In the genomic region with DNA sequence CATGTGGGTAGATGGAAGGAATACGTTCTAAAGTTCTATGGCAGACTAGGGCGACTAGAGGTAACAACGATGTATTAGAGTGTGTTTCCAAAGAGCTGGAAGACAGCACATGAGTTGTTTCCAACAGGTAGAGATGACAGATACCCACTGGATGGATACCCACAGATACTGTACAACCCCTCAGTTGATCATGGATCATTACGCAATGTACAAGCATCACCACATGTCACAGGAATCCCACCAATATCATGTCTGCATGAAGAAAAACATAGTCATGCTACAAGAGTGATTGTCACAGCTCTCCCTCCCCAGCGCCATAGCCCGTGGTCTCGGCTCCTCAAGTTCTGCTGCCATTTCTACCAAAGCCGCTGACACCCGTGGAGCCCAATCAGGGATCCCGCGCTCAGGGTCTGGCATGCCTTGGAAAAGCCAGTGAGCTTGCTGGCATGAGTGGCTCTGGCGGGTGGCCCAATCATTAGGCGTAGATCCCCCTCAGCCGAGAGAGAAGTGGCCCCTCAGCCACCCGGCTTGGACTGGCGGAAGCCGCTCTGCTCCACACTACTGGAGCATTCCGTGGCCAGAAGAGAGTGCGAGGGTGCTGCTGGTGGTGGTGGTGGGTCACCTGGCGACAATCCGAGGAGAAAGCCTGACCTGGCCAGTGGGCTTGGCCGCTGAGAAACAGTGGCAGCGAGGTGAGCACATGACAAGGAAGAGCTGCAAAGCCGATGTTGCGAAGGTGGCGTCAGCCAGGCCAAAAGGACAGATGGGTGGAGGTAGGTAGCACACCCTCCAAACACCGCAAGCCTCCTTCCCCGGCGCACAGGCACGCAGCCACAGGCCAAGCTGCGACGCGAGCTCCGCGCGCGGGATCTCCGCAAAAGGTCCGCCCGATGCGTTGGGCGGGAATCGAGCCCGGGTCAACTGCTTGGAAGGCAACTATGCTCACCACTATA, we compare ENCODE assay signal across 8 cellular contexts.
A peak's percentile ranks its signal among the peaks of the same experiment; 100 is the strongest.
DNase-seq lines count a peak whose midpoint lies in the region; ATAC-seq and TF ChIP-seq lines count a peak whose summit lies in the region.

No MANE protein-coding gene starts in this region.

- H4K20me1 ChIP-seq in BLaER1 treated with 17β-estradiol and CSF1 and Interleukin-3, amounts not matched to agents 10 nM and 100 nM = peaks cover 0 to 22% (median 0%) of the 10 kb centered on the region in 11 experiments; a peak in 3 of 22 replicates

- H3K4me1 Mint-ChIP-seq in activated naive CD8-positive, alpha-beta T cell treated with anti-CD3 and anti-CD28 coated beads for 36 hours = peaks cover 7% of the 10 kb centered on the region

- H3K27ac ChIP-seq in BLaER1 treated with 17β-estradiol and CSF1 and Interleukin-3, amounts not matched to agents 10 nM and 100 nM = peak overlapping the region in 7 of 11 experiments; percentile 58 to 79 (median 70); a peak in 11 of 22 replicates
- H3K27ac ChIP-seq in subcutaneous abdominal adipose tissue (ENCODE audit: low read depth, low read length) = no peak overlapping the region

- peak overlapping the region; percentile 75 to 97 (median 91) for H3K4me2 ChIP-seq in BLaER1 treated with 17β-estradiol and CSF1 and Interleukin-3, amounts not matched to agents 10 nM and 100 nM

- no peak for TF ChIP-seq RAD21 in Ishikawa (IDR thresholded peaks at IDR 0.05; ENCODE audit: low read depth)

- H3K4me3 Mint-ChIP-seq in activated naive CD8-positive, alpha-beta T cell treated with anti-CD3 and anti-CD28 coated beads for 36 hours = peak overlapping the region; percentile 70

- no peaks in the 10 kb centered on the region for H3K36me3 Mint-ChIP-seq in activated naive CD8-positive, alpha-beta T cell treated with anti-CD3 and anti-CD28 coated beads for 36 hours

- peaks cover 6 to 11% (median 8%) of the 10 kb centered on the region in 10 experiments for H3K4me1 ChIP-seq in BLaER1 treated with 17β-estradiol and CSF1 and Interleukin-3, amounts not matched to agents 10 nM and 100 nM
- H3K4me1 ChIP-seq in subcutaneous abdominal adipose tissue (ENCODE audit: control insufficient read depth in 5 of 5, insufficient read depth in 5 of 5, low read length in 5 of 5) = peaks cover 0 to 12% (median 10%) of the 10 kb centered on the region in 5 donors

- H3K4me3 ChIP-seq in BLaER1 treated with 17β-estradiol and CSF1 and Interleukin-3, amounts not matched to agents 10 nM and 100 nM = peak overlapping the region; percentile 61 to 76 (median 70)
- H3K4me3 ChIP-seq in subcutaneous abdominal adipose tissue (ENCODE audit: low read depth in 1 of 5, low read length in 5 of 5) = peak overlapping the region; percentile 55 to 77 (median 73)

- peak; percentile 48 for DNase-seq in activated naive CD8-positive, alpha-beta T cell treated with anti-CD3 and anti-CD28 coated beads for 36 hours
- peak; percentile 38 for DNase-seq in left kidney (ENCODE audit: low read depth, low spot score)
- DNase-seq in NCI-H82 treated with DMSO at 0.1 percent for 48 hours (lab: John Stamatoyannopoulos, UW; ENCODE audit: unreplicated experiment) = no peak
- no peak for DNase-seq in NCI-H2081 treated with DMSO at 0.1 percent for 48 hours (lab: John Stamatoyannopoulos, UW)

- peak overlapping the region; percentile 61 for H3K27ac Mint-ChIP-seq in activated naive CD8-positive, alpha-beta T cell treated with anti-CD3 and anti-CD28 coated beads for 36 hours

- peak overlapping the region in 10 of 11 experiments; percentile 71 to 89 (median 76); a peak in 20 of 22 replicates for H3K9ac ChIP-seq in BLaER1 treated with 17β-estradiol and CSF1 and Interleukin-3, amounts not matched to agents 10 nM and 100 nM
- H3K9ac ChIP-seq in subcutaneous abdominal adipose tissue (ENCODE audit: low read length in 5 of 5) = peak overlapping the region in 1 of 5 donors; percentile 42

- TF ChIP-seq EP300 in Ishikawa (IDR thresholded peaks at IDR 0.05; ENCODE audit: borderline replicate concordance) = no peak

- no peak for ATAC-seq in HG02852 (IDR thresholded peaks at IDR 0.05; ENCODE audit: unreplicated experiment)

- peaks cover 43% of the 10 kb centered on the region for H3K27me3 Mint-ChIP-seq in activated naive CD8-positive, alpha-beta T cell treated with anti-CD3 and anti-CD28 coated beads for 36 hours

- peaks cover 12 to 28% (median 18%) of the 10 kb centered on the region in 11 experiments for H3K27me3 ChIP-seq in BLaER1 treated with 17β-estradiol and CSF1 and Interleukin-3, amounts not matched to agents 10 nM and 100 nM
- H3K27me3 ChIP-seq in subcutaneous abdominal adipose tissue (ENCODE audit: control insufficient read depth in 5 of 5, insufficient read depth in 4 of 5, low read length in 5 of 5) = peaks cover 0 to 9% (median 4%) of the 10 kb centered on the region in 5 donors

- no peaks in the 10 kb centered on the region for H3K36me3 ChIP-seq in BLaER1 treated with 17β-estradiol and CSF1 and Interleukin-3, amounts not matched to agents 10 nM and 100 nM
- no peaks in the 10 kb centered on the region for H3K36me3 ChIP-seq in subcutaneous abdominal adipose tissue (ENCODE audit: control insufficient read depth in 5 of 5, insufficient read depth in 5 of 5, low read length in 5 of 5)

- H3K9me3 ChIP-seq in BLaER1 treated with 17β-estradiol and CSF1 and Interleukin-3, amounts not matched to agents 10 nM and 100 nM (replicated peaks in 1 of 11) = peaks cover 0 to 6% (median under 1%) of the 10 kb centered on the region in 11 experiments; a peak in 3 of 22 replicates
- no peaks in the 10 kb centered on the region for H3K9me3 ChIP-seq in subcutaneous abdominal adipose tissue (ENCODE audit: control insufficient read depth in 5 of 5, low read length in 5 of 5)

- H3K9me3 Mint-ChIP-seq in activated naive CD8-positive, alpha-beta T cell treated with anti-CD3 and anti-CD28 coated beads for 36 hours = peaks cover 1% of the 10 kb centered on the region

TF ChIP-seq in Ishikawa, 13 proteins besides CTCF, POLR2A, EP300 and RAD21:
- TF ChIP-seq YY1 (IDR thresholded peaks at IDR 0.05; ENCODE audit: low read depth) (no peak), ZBTB7A (IDR thresholded peaks at IDR 0.05; ENCODE audit: low read depth) (no peak; the same call in 1 of the 2 replicates), TEAD4 (IDR thresholded peaks at IDR 0.05) (0 out of 2 replicates have a peak, but pooled peaks have one; percentile 8), FOXM1 (IDR thresholded peaks at IDR 0.05; ENCODE audit: borderline replicate concordance, low read depth) (no peak)
- TF ChIP-seq, protein P1, sequence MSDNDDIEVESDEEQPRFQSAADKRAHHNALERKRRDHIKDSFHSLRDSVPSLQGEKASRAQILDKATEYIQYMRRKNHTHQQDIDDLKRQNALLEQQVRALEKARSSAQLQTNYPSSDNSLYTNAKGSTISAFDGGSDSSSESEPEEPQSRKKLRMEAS (IDR thresholded peaks at IDR 0.05) = 0 out of 2 replicates have a peak, but pooled peaks have one; percentile 32

Comparison
In these comparisons a context has a peak if more than half of its experiments do, and no peak if none do; other contexts are left out.
1. DNase-seq: peak in activated naive CD8-positive, alpha-beta T cell treated with anti-CD3 and anti-CD28 coated beads for 36 hours (single experiment) and left kidney (single experiment); none in NCI-H82 treated with DMSO at 0.1 percent for 48 hours (single experiment) and NCI-H2081 treated with DMSO at 0.1 percent for 48 hours (single experiment).